Comparison of ENCODE assay signal across 16 cellular contexts in the genomic region with DNA sequence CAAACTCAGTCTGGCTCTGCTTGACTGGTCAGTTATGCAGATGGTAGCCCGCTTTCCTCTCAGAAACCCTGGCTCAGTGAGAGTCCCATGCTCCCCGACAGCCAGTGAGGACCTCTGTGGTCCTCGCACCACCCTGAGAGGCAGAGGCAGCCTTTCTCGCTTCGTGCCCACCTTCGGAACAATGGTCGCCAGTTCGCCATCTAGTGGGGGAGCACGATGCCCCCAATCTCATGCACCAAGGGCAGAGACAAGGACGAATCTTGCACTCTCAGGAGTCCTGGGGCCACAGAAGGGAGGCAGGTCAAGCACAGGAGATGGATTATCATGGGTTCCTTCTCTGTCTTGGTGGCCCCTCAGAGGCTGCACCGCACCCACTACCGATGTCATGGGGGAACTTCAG.
DNase-seq lines count a peak whose midpoint lies in the region; ATAC-seq and TF ChIP-seq lines count a peak whose summit lies in the region.
"Had no signal": no experiment of that assay in that cellular context is flagged by ENCODE, and none has a peak within 500 bp of the region (broad histone marks: within the 10 kb centered on the region; RNA-seq: fewer than 3 reads in every experiment).

No MANE protein-coding gene starts in this region.

- in situ Hi-C loops in Panc1 (cut with HindIII; ENCODE audit: low pct_unique_long_range_greater_than_20kb, low sequenced_read_pairs): no loop called here
- in situ Hi-C loops in GM13976 (cut with MboI; ENCODE audit: low sequenced_read_pairs, unreplicated experiment): no loop called here

- H3K4me1 ChIP-seq in DND-41 (ENCODE audit: insufficient read depth, low read length) (no peaks in the 10 kb centered on the region), Panc1 (ENCODE audit: control insufficient read depth, insufficient read depth, low read length) (no peaks in the 10 kb centered on the region)
- H3K4me1 ChIP-seq: BLaER1 treated with 17β-estradiol and CSF1 and Interleukin-3, amounts not matched to agents 10 nM and 100 nM had no signal

- TF ChIP-seq CTCF in DND-41 (IDR thresholded peaks at IDR 0.05; ENCODE audit: borderline replicate concordance, extremely low read depth, low read length, poor library complexity, severe bottlenecking) (peak; percentile 33), Panc1 (IDR thresholded peaks at IDR 0.05) (peak; percentile 41), retinal pigment epithelial cell (conservative IDR thresholded peaks at IDR 0.05; ENCODE audit: low read depth, low read length) (peak; percentile 5), GM13976 (IDR thresholded peaks at IDR 0.05; ENCODE audit: borderline replicate concordance, control extremely low read depth, extremely low read depth, insufficient read depth, missing control alignments) (no peak)

- POLR2A ChIA-PET in Panc1 (lab: Charles Lee): no interaction called here

- DNase-seq in DND-41 (no peak), H7 (peak; percentile 55), Panc1 (ENCODE audit: low read depth, low spot score) (no peak), retinal pigment epithelial cell (ENCODE audit: low read depth) (no peak), DMS114 treated with DMSO at 0.1 percent for 48 hours (lab: John Stamatoyannopoulos, UW; ENCODE audit: unreplicated experiment) (no peak), GM13976 (ENCODE audit: low spot score) (no peak)
- DNase-seq: Calu3; CD8-positive, alpha-beta T cell; DMS79; NCI-H1694 treated with DMSO at 0.1 percent for 48 hours; NCI-H345; NCI-H526; T-helper 2 cell had no signal

- no peak overlapping the region for H3K27ac ChIP-seq in DND-41 (ENCODE audit: low read length)
- H3K27ac ChIP-seq in Panc1 (ENCODE audit: low read length): no peak overlapping the region
- H3K27ac ChIP-seq: BLaER1 treated with 17β-estradiol and CSF1 and Interleukin-3, amounts not matched to agents 10 nM and 100 nM; RWPE1 had no signal

- H3K4me3 ChIP-seq in DND-41 (ENCODE audit: low read depth in 1 of 2, low read length in 2 of 2): no peak overlapping the region
- no peak overlapping the region for H3K4me3 ChIP-seq in H7 (ENCODE audit: insufficient read depth, low read depth, low read length)
- no peak overlapping the region for H3K4me3 ChIP-seq in Panc1 (ENCODE audit: low read depth in 2 of 2, low read length in 2 of 2)
- H3K4me3 ChIP-seq in retinal pigment epithelial cell (ENCODE audit: low read length): no peak overlapping the region
- H3K4me3 ChIP-seq: BLaER1 treated with 17β-estradiol and CSF1 and Interleukin-3, amounts not matched to agents 10 nM and 100 nM had no signal

- H3K36me3 ChIP-seq in DND-41 (ENCODE audit: insufficient read depth, low read length) (no peaks in the 10 kb centered on the region), H7 (replicated peaks; ENCODE audit: control insufficient read depth, insufficient read depth, low read length) (no peaks in the 10 kb centered on the region), Panc1 (ENCODE audit: control insufficient read depth, insufficient read depth, low read length) (no peaks in the 10 kb centered on the region)
- H3K36me3 ChIP-seq: BLaER1 treated with 17β-estradiol and CSF1 and Interleukin-3, amounts not matched to agents 10 nM and 100 nM had no signal

- CTCF ChIA-PET in Panc1 (lab: Charles Lee): no interaction called here

- no TSS peak for BruUV-seq in Panc1 (replicated peaks; lab: Mats Ljungman, UMichigan)

- no peaks in the 10 kb centered on the region for H3K9me3 ChIP-seq in DND-41 (ENCODE audit: insufficient read depth, low read length, severe bottlenecking)
- no peaks in the 10 kb centered on the region for H3K9me3 ChIP-seq in Panc1 (ENCODE audit: control insufficient read depth, insufficient read depth, low read depth, low read length)
- H3K9me3 ChIP-seq: BLaER1 treated with 17β-estradiol and CSF1 and Interleukin-3, amounts not matched to agents 10 nM and 100 nM had no signal

- no peak overlapping the region for H2AFZ ChIP-seq in DND-41 (ENCODE audit: low read depth, low read length)

- H3K79me2 ChIP-seq in DND-41 (ENCODE audit: insufficient read depth, low read length): no peaks in the 10 kb centered on the region

- intact Hi-C loops in Panc1 (cut with micrococcal nuclease; ENCODE audit: unreplicated experiment): no loop called here

- ATAC-seq in DND-41 (ENCODE audit: insufficient read depth, low read depth) (no peak), Panc1 (no peak), HG03095 (IDR thresholded peaks at IDR 0.05; ENCODE audit: unreplicated experiment) (no peak)
- ATAC-seq: CD8-positive, alpha-beta T cell had no signal

- H3K27me3 ChIP-seq in DND-41 (ENCODE audit: insufficient read depth, low read length, poor library complexity) (no peaks in the 10 kb centered on the region), H7 (ENCODE audit: control insufficient read depth, insufficient read depth, low read length) (peaks cover 37% of the 10 kb centered on the region), Panc1 (ENCODE audit: control insufficient read depth, insufficient read depth, low read length) (0 out of 2 replicates have a peak, but pooled peaks cover 2% of the 10 kb centered on the region)

- H3K4me2 ChIP-seq in DND-41 (ENCODE audit: insufficient read depth, low read length): no peak overlapping the region
- H3K4me2 ChIP-seq: BLaER1 treated with 17β-estradiol and CSF1 and Interleukin-3, amounts not matched to agents 10 nM and 100 nM had no signal

- H3K9ac ChIP-seq in DND-41 (ENCODE audit: low read depth, low read length): no peak overlapping the region
- H3K9ac ChIP-seq: BLaER1 treated with 17β-estradiol and CSF1 and Interleukin-3, amounts not matched to agents 10 nM and 100 nM had no signal

- no peaks in the 10 kb centered on the region; the same call in 1 of the 2 replicates for H4K20me1 ChIP-seq in DND-41 (ENCODE audit: insufficient read depth, low read length)
